In the genomic region with DNA sequence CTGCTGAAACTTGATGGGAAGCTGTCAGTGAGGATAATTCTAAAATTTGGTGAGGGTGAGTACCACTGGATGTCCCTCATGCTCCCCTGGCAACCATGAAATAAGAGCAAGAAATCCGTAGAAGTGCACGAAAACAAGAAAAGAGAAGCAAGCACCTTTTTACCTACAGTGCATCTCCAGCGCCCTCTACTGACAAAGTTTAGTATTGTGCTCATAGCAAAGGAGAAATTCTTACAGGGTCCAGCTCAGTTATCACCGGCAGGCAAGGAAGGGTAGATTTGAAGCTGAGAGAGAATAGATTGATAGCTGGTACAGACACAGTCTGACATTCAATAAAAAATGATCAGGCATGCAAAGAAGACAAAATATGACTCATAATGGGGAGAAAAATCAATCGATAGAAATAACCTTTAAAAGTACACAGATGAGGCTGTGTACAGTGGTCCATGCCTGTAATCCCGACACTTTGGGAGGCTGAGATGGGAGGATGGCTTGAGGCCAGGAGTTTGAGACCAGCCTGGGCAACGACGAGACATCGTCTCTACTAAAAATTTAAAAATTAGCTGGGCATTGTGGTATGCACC, we compare ENCODE assay signal across 12 cellular contexts. TPM values are rescaled to one million over a fixed set of nuclear protein-coding genes. Genes with fewer than 3 reads are reported as not detected.
DNase-seq lines count a peak whose midpoint lies in the region; ATAC-seq and TF ChIP-seq lines count a peak whose summit lies in the region.
"Had no signal": no experiment of that assay in that cellular context is flagged by ENCODE, and none has a peak within 500 bp of the region (broad histone marks: within the 10 kb centered on the region; RNA-seq: fewer than 3 reads in every experiment).

No MANE protein-coding gene starts in this region.

- H3K27ac ChIP-seq in PC-9: no peak overlapping the region

- no peaks in the 10 kb centered on the region for H3K36me3 ChIP-seq in BE2C
- H3K36me3 ChIP-seq in PC-9 (ENCODE audit: low read depth): no peaks in the 10 kb centered on the region

- no peak overlapping the region for H3K4me2 ChIP-seq in PC-9

- no peak for ATAC-seq in GM21423 (IDR thresholded peaks at IDR 0.05; ENCODE audit: unreplicated experiment)
- ATAC-seq in GM18870 (IDR thresholded peaks at IDR 0.05; ENCODE audit: unreplicated experiment): no peak
- no peak for ATAC-seq in HG02981 (IDR thresholded peaks at IDR 0.05; ENCODE audit: unreplicated experiment)
- no peak for ATAC-seq in GM19463 (IDR thresholded peaks at IDR 0.05; ENCODE audit: unreplicated experiment)

- POLR2A ChIA-PET in PC-9 (lab: Charles Lee; ENCODE audit: unreplicated experiment): no interaction called here

- TF ChIP-seq CTCF in BE2C (IDR thresholded peaks at IDR 0.05; ENCODE audit: low read depth, low read length): peak; percentile 72
- peak; percentile 66 for TF ChIP-seq CTCF in GM12873 (IDR thresholded peaks at IDR 0.05; ENCODE audit: insufficient read depth, low read depth, low read length, missing control alignments)
- TF ChIP-seq CTCF in PC-9 (conservative IDR thresholded peaks at IDR 0.05): peak; percentile 71

- H3F3A ChIP-seq in PC-9 (ENCODE audit: insufficient read depth, low read depth): no peaks in the 10 kb centered on the region

- H3K4me3 ChIP-seq in BE2C (ENCODE audit: low read depth, low read length): no peak overlapping the region
- H3K4me3 ChIP-seq in PC-9: no peak overlapping the region

- no peak overlapping the region for H2AFZ ChIP-seq in PC-9

- no peaks in the 10 kb centered on the region for H4K20me1 ChIP-seq in PC-9 (ENCODE audit: insufficient read depth)

- DNase-seq in BE2C: peak; percentile 23
- DNase-seq in PC-9: peak in 1 of 2 experiments; percentile 6
- DNase-seq in glomerular visceral epithelial cell (ENCODE audit: extremely low spot score): peak; percentile 9
- DNase-seq: amygdala; NCI-H1105 treated with DMSO at 0.1 percent for 48 hours; retina; stimulated activated naive CD4-positive, alpha-beta T cell had no signal

- H3K79me2 ChIP-seq in PC-9 (ENCODE audit: low read depth): no peaks in the 10 kb centered on the region

- H3K27me3 ChIP-seq in BE2C (no peaks in the 10 kb centered on the region), PC-9 (ENCODE audit: insufficient read depth, low read depth) (no peaks in the 10 kb centered on the region)

- H3K9me3 ChIP-seq in BE2C (no peaks in the 10 kb centered on the region), PC-9 (ENCODE audit: insufficient read depth, low read depth) (peaks cover 6% of the 10 kb centered on the region; the same call in 1 of the 2 replicates)

- intact Hi-C loops in PC-9 (cut with micrococcal nuclease; ENCODE audit: unreplicated experiment): no loop called here

- CTCF ChIA-PET in PC-9 (lab: Charles Lee): interaction anchor here (0.6 to 1.5 kb wide), 3 partner anchors 143 to 261 kb away, joined by 3 to 5 read pairs (median 4); no protein-coding TSS in a partner anchor

- H3K4me1 ChIP-seq in BE2C (no peaks in the 10 kb centered on the region), PC-9 (replicated peaks; ENCODE audit: insufficient read depth) (no peaks in the 10 kb centered on the region)

- no peaks in the 10 kb centered on the region for H3K9me2 ChIP-seq in PC-9 (ENCODE audit: insufficient read depth)

- no TSS peak for BruUV-seq in PC-9 (replicated peaks; lab: Mats Ljungman, UMichigan)

RNA-seq across cellular contexts. Expression of a gene that starts 28.3 kb away (rescaled TPM):
- polyA plus RNA-seq in BE2C (2012; ENCODE audit: insufficient read depth, insufficient read length, low read depth): 13.0 TPM
- total RNA-seq in PC-9 (2021): 24.0 and 27.9 TPM in 2 replicates
